10 cellular contexts compared by ENCODE assay signal in the genomic region with DNA sequence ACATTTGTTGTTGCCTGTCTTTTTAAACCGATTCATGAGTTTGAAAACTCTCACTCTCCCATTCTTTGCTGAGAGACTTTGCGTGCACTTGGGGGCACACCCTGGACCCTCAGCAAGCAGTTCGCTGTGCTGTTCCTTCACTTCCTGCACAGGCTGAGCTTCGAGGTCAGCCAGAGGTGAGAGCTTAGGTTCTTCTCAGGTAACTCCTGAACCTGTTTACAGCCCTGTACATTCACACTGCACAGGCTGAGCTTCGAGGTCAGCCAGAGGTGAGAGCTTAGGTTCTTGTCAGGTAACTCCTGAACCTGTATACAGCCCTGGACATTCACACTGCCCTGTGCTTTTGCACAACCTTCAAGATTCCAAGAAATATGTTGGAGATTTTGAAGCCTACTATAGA. TPM values are rescaled to one million over a fixed set of nuclear protein-coding genes. Genes with fewer than 3 reads are reported as not detected.
DNase-seq lines count a peak whose midpoint lies in the region; ATAC-seq lines count a peak whose summit lies in the region.
"Had no signal": no experiment of that assay in that cellular context is flagged by ENCODE, and none has a peak within 500 bp of the region (broad histone marks: within the 10 kb centered on the region; RNA-seq: fewer than 3 reads in every experiment).

No MANE protein-coding gene starts in this region.

- peaks cover 7% of the 10 kb centered on the region for H3K36me3 Mint-ChIP-seq in natural killer cell treated with Interleukin-12 subunit alpha and Interleukin-12 subunit beta and Interleukin-15 and Interleukin-18, amount 100 ng/mL, for 72 hours

- peak overlapping the region; percentile 83 to 89 for H3K27ac Mint-ChIP-seq in natural killer cell treated with Interleukin-12 subunit alpha and Interleukin-12 subunit beta and Interleukin-15 and Interleukin-18, amount 100 ng/mL, for 72 hours

- H3K9me3 Mint-ChIP-seq in natural killer cell treated with Interleukin-12 subunit alpha and Interleukin-12 subunit beta and Interleukin-15 and Interleukin-18, amount 100 ng/mL, for 72 hours: no peaks in the 10 kb centered on the region

- ATAC-seq in GM18907 (IDR thresholded peaks at IDR 0.05; ENCODE audit: unreplicated experiment) (peak; percentile 35), HG03354 (IDR thresholded peaks at IDR 0.05; ENCODE audit: poor library complexity, severe bottlenecking, unreplicated experiment) (peak; percentile 45), GM18517 (IDR thresholded peaks at IDR 0.05; ENCODE audit: unreplicated experiment) (no peak)
- ATAC-seq in natural killer cell treated with Interleukin-12 subunit alpha and Interleukin-12 subunit beta and Interleukin-15 and Interleukin-18, amount 100 ng/mL, for 72 hours: peak in 1 of 2 donors; percentile 22

- H3K4me3 Mint-ChIP-seq in natural killer cell treated with Interleukin-12 subunit alpha and Interleukin-12 subunit beta and Interleukin-15 and Interleukin-18, amount 100 ng/mL, for 72 hours: peak overlapping the region; percentile 82

- no peaks in the 10 kb centered on the region for H3K27me3 Mint-ChIP-seq in natural killer cell treated with Interleukin-12 subunit alpha and Interleukin-12 subunit beta and Interleukin-15 and Interleukin-18, amount 100 ng/mL, for 72 hours

- H3K4me1 Mint-ChIP-seq in natural killer cell treated with Interleukin-12 subunit alpha and Interleukin-12 subunit beta and Interleukin-15 and Interleukin-18, amount 100 ng/mL, for 72 hours (ENCODE audit: low read depth in 2 of 2): peaks cover 34 to 50% of the 10 kb centered on the region in 2 donors

- peak; percentile 57 for DNase-seq in activated effector memory CD4-positive, alpha-beta T cell treated with Interleukin-2 at 50 U/mL for 16 hours
- DNase-seq in natural killer cell treated with Interleukin-12 subunit alpha and Interleukin-12 subunit beta and Interleukin-15 and Interleukin-18, amount 100 ng/mL, for 72 hours (ENCODE audit: low spot score): no peak
- DNase-seq in HCEC 1CT: no peak
- DNase-seq in stimulated activated CD4-positive, alpha-beta T cell treated with anti-CD3 and anti-CD28 coated beads, Interleukin-2, amount 100 ng/mL, for 48 hours: no peak
- no peak for DNase-seq in SIG-M5 (lab: John Stamatoyannopoulos, UW)
- DNase-seq: midbrain, NCI-H1048 had no signal

RNA-seq across cellular contexts. Expression of gene CLECL1, which starts 9.8 kb away (rescaled TPM):
- total RNA-seq in natural killer cell treated with Interleukin-12 subunit alpha and Interleukin-12 subunit beta and Interleukin-15 and Interleukin-18, amount 100 ng/mL, for 72 hours: 1 to 10 TPM; 1.3 to 2.8 TPM

RNA-seq across cellular contexts. Expression of gene CD69, which starts 18.0 kb away (rescaled TPM):
- 10 to 100 TPM; 53.6 to 55.6 TPM for total RNA-seq in natural killer cell treated with Interleukin-12 subunit alpha and Interleukin-12 subunit beta and Interleukin-15 and Interleukin-18, amount 100 ng/mL, for 72 hours
